1 cellular context compared by ENCODE assay signal in genomic region chr19:1797313-1797712, GRCh38.
TF ChIP-seq lines count a peak whose summit lies in the region.

No MANE protein-coding gene starts in this region.

TF ChIP-seq in HEK293, 187 proteins besides CTCF, POLR2A, EP300 and RAD21 (continued from another document):
- TF ChIP-seq ZNF518A (tag by site-specific recombination; conservative IDR thresholded peaks at IDR 0.05; ENCODE audit: low read depth) (peak; percentile 88), ZNF555 (tag by site-specific recombination; conservative IDR thresholded peaks at IDR 0.05) (peak; percentile 73), REST (tag by site-specific recombination; IDR thresholded peaks at IDR 0.05) (peak; percentile 60)
TF ChIP-seq in HEK293: peak in this region for 23; not testable (repeated sequence) for 164.
